Comparison of ENCODE assay signal across 18 cellular contexts in the genomic region with DNA sequence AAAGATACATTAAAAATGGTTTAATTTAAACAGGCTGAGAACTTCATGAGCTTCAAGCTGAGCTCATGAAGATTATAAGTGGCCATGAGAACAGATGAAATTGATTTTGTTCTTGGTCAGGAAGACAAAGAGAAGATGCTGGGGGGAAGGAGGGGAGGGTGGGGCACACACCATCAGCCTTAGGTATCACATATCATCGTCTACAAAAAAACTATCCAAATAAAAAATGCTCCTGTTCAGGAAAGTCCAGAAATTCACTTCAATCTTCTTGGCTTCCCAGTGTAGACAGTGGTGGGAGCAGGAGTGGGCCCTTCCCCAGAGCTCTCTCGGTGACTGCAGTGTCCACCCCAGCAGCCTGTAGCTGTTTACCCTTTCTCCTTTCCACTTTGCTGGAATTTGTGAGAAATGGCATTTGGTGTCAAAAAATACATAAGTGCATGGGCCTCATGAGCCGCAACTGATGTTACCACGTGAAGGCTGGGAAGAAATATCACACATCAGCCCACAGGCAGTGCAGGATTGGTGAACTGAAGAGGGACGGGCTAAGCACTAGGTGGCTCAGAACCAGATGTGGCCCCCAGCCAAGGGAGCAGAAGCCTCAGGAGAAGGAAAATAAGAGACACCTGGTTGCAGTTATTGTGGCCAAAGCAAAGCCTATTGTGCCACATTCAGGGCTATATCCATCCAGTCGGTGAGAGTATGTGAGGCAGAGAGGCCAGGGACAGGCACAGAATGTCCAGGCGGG. TPM values are rescaled to one million over a fixed set of nuclear protein-coding genes. Genes with fewer than 3 reads are reported as not detected.
DNase-seq lines count a peak whose midpoint lies in the region; ATAC-seq and TF ChIP-seq lines count a peak whose summit lies in the region.
"Had no signal": no experiment of that assay in that cellular context is flagged by ENCODE, and none has a peak within 500 bp of the region (broad histone marks: within the 10 kb centered on the region; RNA-seq: fewer than 3 reads in every experiment).

No MANE protein-coding gene starts in this region.

- ATAC-seq in RWPE2 (ENCODE audit: low read depth) (no peak), foreskin keratinocyte (no peak), GM18873 (IDR thresholded peaks at IDR 0.05; ENCODE audit: low FRiP score, unreplicated experiment) (no peak), left cardiac atrium (no peak)
- no peak for ATAC-seq in activated naive CD4-positive, alpha-beta T cell treated with anti-CD3 and anti-CD28 coated beads, Interleukin-2, amount 50 U/mL, for 72 hours
- ATAC-seq: CD8-positive, alpha-beta T cell had no signal

- no peaks in the 10 kb centered on the region for H3K36me3 ChIP-seq in RWPE2 (ENCODE audit: low read depth)
- H3K36me3 ChIP-seq: BLaER1 treated with 17β-estradiol and CSF1 and Interleukin-3, amounts not matched to agents 10 nM and 100 nM had no signal

- peaks cover 83% of the 10 kb centered on the region for H3K4me1 Mint-ChIP-seq in HFFc6 (ENCODE audit: low read depth)

- no peaks in the 10 kb centered on the region for H3K9me3 Mint-ChIP-seq in HFFc6
- H3K9me3 Mint-ChIP-seq in activated naive CD4-positive, alpha-beta T cell treated with anti-CD3 and anti-CD28 coated beads, Interleukin-2, amount 50 U/mL, for 72 hours, result no peaks in the 10 kb centered on the region
- H3K9me3 Mint-ChIP-seq: CD8-positive, alpha-beta T cell had no signal

- TF ChIP-seq CTCF in AG04450 (IDR thresholded peaks at IDR 0.05; ENCODE audit: low read depth, low read length) (no peak), HFFc6 (IDR thresholded peaks at IDR 0.05) (no peak), RWPE2 (IDR thresholded peaks at IDR 0.05; ENCODE audit: poor library complexity, severe bottlenecking) (no peak), foreskin keratinocyte (conservative IDR thresholded peaks at IDR 0.05) (no peak)

- H3K4me1 ChIP-seq in RWPE2 (ENCODE audit: insufficient read depth, poor library complexity, severe bottlenecking) (peaks cover 41% of the 10 kb centered on the region), foreskin keratinocyte (peaks cover 44% of the 10 kb centered on the region)

- DNase-seq in AG04450 (ENCODE audit: low read depth, low spot score), result no peak
- no peak for DNase-seq in HFFc6
- no peak for DNase-seq in RWPE2 (ENCODE audit: low spot score)
- no peak for DNase-seq in foreskin keratinocyte
- DNase-seq in activated naive CD4-positive, alpha-beta T cell treated with anti-CD3 and anti-CD28 coated beads, Interleukin-2, amount 50 U/mL, for 72 hours (ENCODE audit: low spot score in 2 of 2), result no peak
- no peak for DNase-seq in HuH-7 (ENCODE audit: low spot score)
- no peak for DNase-seq in left cardiac atrium
- DNase-seq: CD8-positive, alpha-beta T cell; DND-41; NCI-H187; NCI-H226; NCI-H524; Right ventricle myocardium superior; T-helper 1 cell had no signal

- no peaks in the 10 kb centered on the region for H3K9me3 ChIP-seq in AG04450 (ENCODE audit: control insufficient read depth, insufficient read depth, low read length)
- H3K9me3 ChIP-seq in RWPE2 (ENCODE audit: severe bottlenecking), result no peaks in the 10 kb centered on the region
- H3K9me3 ChIP-seq: A549; BLaER1 treated with 17β-estradiol and CSF1 and Interleukin-3, amounts not matched to agents 10 nM and 100 nM had no signal

- H3K36me3 Mint-ChIP-seq in HFFc6 (ENCODE audit: low read depth), result no peaks in the 10 kb centered on the region; the same call in 1 of the 2 replicates
- no peaks in the 10 kb centered on the region for H3K36me3 Mint-ChIP-seq in activated naive CD4-positive, alpha-beta T cell treated with anti-CD3 and anti-CD28 coated beads, Interleukin-2, amount 50 U/mL, for 72 hours
- H3K36me3 Mint-ChIP-seq: CD8-positive, alpha-beta T cell had no signal

- H3K27ac Mint-ChIP-seq in HFFc6, result peak overlapping the region; percentile 88; the same call in 1 of the 2 replicates
- H3K27ac Mint-ChIP-seq in activated naive CD4-positive, alpha-beta T cell treated with anti-CD3 and anti-CD28 coated beads, Interleukin-2, amount 50 U/mL, for 72 hours, result no peak overlapping the region
- H3K27ac Mint-ChIP-seq: CD8-positive, alpha-beta T cell had no signal

- intact Hi-C loops in left cardiac atrium (cut with DNase I), result no loop called here

- H3K27ac ChIP-seq in AG04450 (ENCODE audit: low read depth, low read length) (peak overlapping the region; percentile 0), RWPE2 (ENCODE audit: poor library complexity, severe bottlenecking) (peak overlapping the region; percentile 82), foreskin keratinocyte (peak overlapping the region; percentile 84)
- H3K27ac ChIP-seq: A549 had no signal

- POLR2A ChIA-PET in AG04450 (lab: Yijun Ruan, JAX), result no interaction called here

- CTCF ChIA-PET in AG04450 (lab: Charles Lee), result interaction anchor here (0.6 to 1.2 kb wide), 5 partner anchors 10 to 131 kb away, joined by 3 to 7 read pairs (median 3); no protein-coding TSS in a partner anchor

- H3K27me3 ChIP-seq in AG04450 (ENCODE audit: control insufficient read depth, insufficient read depth, low read length) (peaks cover 2% of the 10 kb centered on the region), RWPE2 (ENCODE audit: insufficient read depth, poor library complexity, severe bottlenecking) (no peaks in the 10 kb centered on the region), foreskin keratinocyte (no peaks in the 10 kb centered on the region)
- H3K27me3 ChIP-seq: BLaER1 treated with 17β-estradiol and CSF1 and Interleukin-3, amounts not matched to agents 10 nM and 100 nM had no signal

- no peaks in the 10 kb centered on the region for H3K27me3 Mint-ChIP-seq in HFFc6 (ENCODE audit: insufficient read depth)

- H3K4me3 Mint-ChIP-seq in HFFc6, result peak overlapping the region; percentile 16; the same call in 1 of the 2 replicates
- H3K4me3 Mint-ChIP-seq: CD8-positive, alpha-beta T cell had no signal

- H3K4me3 ChIP-seq in AG04450 (ENCODE audit: low read depth, low read length), result no peak overlapping the region
- no peak overlapping the region for H3K4me3 ChIP-seq in RWPE2 (ENCODE audit: severe bottlenecking)
- H3K4me3 ChIP-seq: A549; BLaER1 treated with 17β-estradiol and CSF1 and Interleukin-3, amounts not matched to agents 10 nM and 100 nM had no signal

RNA-seq across cellular contexts. Expression of a gene that starts 6.1 kb away (rescaled TPM):
- polyA plus RNA-seq in AG04450 (2011; rRNA removed), result not detected in 2 replicates
- polyA minus RNA-seq in AG04450 (2011; rRNA and poly(A)+ RNA removed), result not detected in 2 replicates
- total RNA-seq in HFFc6 (2021; fragmentation: NEBNext Ultra II Directional; extraction: Animal tissue kit (Norgen Biotek cat#: 25700)), result not detected
- not detected in 2 replicates for total RNA-seq in foreskin keratinocyte
- polyA plus RNA-seq in foreskin keratinocyte, result 0.04 TPM in 1 of 2 replicates, not detected in the other
- total RNA-seq in activated naive CD4-positive, alpha-beta T cell treated with anti-CD3 and anti-CD28 coated beads, Interleukin-2, amount 50 U/mL, for 72 hours, result not detected
- not detected for total RNA-seq in left cardiac atrium
- total RNA-seq: CD8-positive, alpha-beta T cell; G401; Right ventricle myocardium superior had no signal
- polyA plus RNA-seq: A549 had no signal

RNA-seq across cellular contexts. Expression of a gene that starts 20.9 kb away (rescaled TPM):
- not detected in 2 replicates for polyA plus RNA-seq in AG04450 (2011; rRNA removed)
- polyA minus RNA-seq in AG04450 (2011; rRNA and poly(A)+ RNA removed), result not detected in 2 replicates
- total RNA-seq in HFFc6 (2021; fragmentation: NEBNext Ultra II Directional; extraction: Animal tissue kit (Norgen Biotek cat#: 25700)), result under 1 TPM in 2 of 6 experiments, not detected in 4; 0.09 to 0.14 TPM
- total RNA-seq in foreskin keratinocyte, result 5.3 and 27.0 TPM in 2 replicates
- polyA plus RNA-seq in foreskin keratinocyte, result 8.3 and 39.4 TPM in 2 replicates
- not detected for total RNA-seq in activated naive CD4-positive, alpha-beta T cell treated with anti-CD3 and anti-CD28 coated beads, Interleukin-2, amount 50 U/mL, for 72 hours
- total RNA-seq in left cardiac atrium, result not detected
- total RNA-seq: CD8-positive, alpha-beta T cell; G401; Right ventricle myocardium superior had no signal
- polyA plus RNA-seq: A549 had no signal

RNA-seq across cellular contexts. Expression of a gene that starts 22.5 kb away (rescaled TPM):
- polyA plus RNA-seq in AG04450 (2011; rRNA removed), result 0.11 and 0.17 TPM in 2 replicates
- not detected in 2 replicates for polyA minus RNA-seq in AG04450 (2011; rRNA and poly(A)+ RNA removed)
- total RNA-seq in HFFc6 (2021; fragmentation: NEBNext Ultra II Directional; extraction: Animal tissue kit (Norgen Biotek cat#: 25700)), result under 1 TPM; 0.25 to 0.62 (median 0.43) TPM
- total RNA-seq in foreskin keratinocyte, result not detected in 2 replicates
- not detected in 2 replicates for polyA plus RNA-seq in foreskin keratinocyte
- total RNA-seq in activated naive CD4-positive, alpha-beta T cell treated with anti-CD3 and anti-CD28 coated beads, Interleukin-2, amount 50 U/mL, for 72 hours, result not detected
- not detected for total RNA-seq in left cardiac atrium
- total RNA-seq: CD8-positive, alpha-beta T cell; G401; Right ventricle myocardium superior had no signal
- polyA plus RNA-seq: A549 had no signal

RNA-seq across cellular contexts. Expression of a gene that starts 36.2 kb away (rescaled TPM):
- 0.27 and 0.29 TPM in 2 replicates for polyA plus RNA-seq in AG04450 (2011; rRNA removed)
- not detected in 2 replicates for polyA minus RNA-seq in AG04450 (2011; rRNA and poly(A)+ RNA removed)
- total RNA-seq in HFFc6 (2021; fragmentation: NEBNext Ultra II Directional; extraction: Animal tissue kit (Norgen Biotek cat#: 25700)), result 100 to 1,000 TPM in 2 of 6 experiments, 10 to 100 TPM in 4; 58.8 to 247 (median 71.3) TPM
- total RNA-seq in foreskin keratinocyte, result 11.8 and 20.8 TPM in 2 replicates
- polyA plus RNA-seq in foreskin keratinocyte, result 12.5 and 21.0 TPM in 2 replicates
- total RNA-seq in activated naive CD4-positive, alpha-beta T cell treated with anti-CD3 and anti-CD28 coated beads, Interleukin-2, amount 50 U/mL, for 72 hours, result not detected
- not detected for total RNA-seq in left cardiac atrium
- total RNA-seq: CD8-positive, alpha-beta T cell; G401; Right ventricle myocardium superior had no signal

RNA-seq across cellular contexts. Expression of a gene that starts 48.7 kb away (rescaled TPM):
- polyA plus RNA-seq in AG04450 (2011; rRNA removed) (0.07 TPM in 1 of 2 replicates, not detected in the other), foreskin keratinocyte (0.32 and 0.57 TPM in 2 replicates)
- not detected in 2 replicates for polyA minus RNA-seq in AG04450 (2011; rRNA and poly(A)+ RNA removed)
- total RNA-seq in HFFc6 (2021; fragmentation: NEBNext Ultra II Directional; extraction: Animal tissue kit (Norgen Biotek cat#: 25700)), result 1 to 10 TPM in 2 of 6 experiments, under 1 TPM in 4; 0.75 to 2.5 (median 0.96) TPM
- total RNA-seq in foreskin keratinocyte (0.31 and 0.60 TPM in 2 replicates), left cardiac atrium (not detected)
- not detected for total RNA-seq in activated naive CD4-positive, alpha-beta T cell treated with anti-CD3 and anti-CD28 coated beads, Interleukin-2, amount 50 U/mL, for 72 hours
- total RNA-seq: CD8-positive, alpha-beta T cell; G401; Right ventricle myocardium superior had no signal

Comparison
In these comparisons a context has a peak if more than half of its experiments do, and no peak if none do; other contexts are left out.
1. H3K27ac ChIP-seq: peak in every context shown above with its lines; median percentile 84 in foreskin keratinocyte; 82 in RWPE2; 0 in AG04450.